Comparison of ENCODE assay signal across 11 cellular contexts in the genomic region with DNA sequence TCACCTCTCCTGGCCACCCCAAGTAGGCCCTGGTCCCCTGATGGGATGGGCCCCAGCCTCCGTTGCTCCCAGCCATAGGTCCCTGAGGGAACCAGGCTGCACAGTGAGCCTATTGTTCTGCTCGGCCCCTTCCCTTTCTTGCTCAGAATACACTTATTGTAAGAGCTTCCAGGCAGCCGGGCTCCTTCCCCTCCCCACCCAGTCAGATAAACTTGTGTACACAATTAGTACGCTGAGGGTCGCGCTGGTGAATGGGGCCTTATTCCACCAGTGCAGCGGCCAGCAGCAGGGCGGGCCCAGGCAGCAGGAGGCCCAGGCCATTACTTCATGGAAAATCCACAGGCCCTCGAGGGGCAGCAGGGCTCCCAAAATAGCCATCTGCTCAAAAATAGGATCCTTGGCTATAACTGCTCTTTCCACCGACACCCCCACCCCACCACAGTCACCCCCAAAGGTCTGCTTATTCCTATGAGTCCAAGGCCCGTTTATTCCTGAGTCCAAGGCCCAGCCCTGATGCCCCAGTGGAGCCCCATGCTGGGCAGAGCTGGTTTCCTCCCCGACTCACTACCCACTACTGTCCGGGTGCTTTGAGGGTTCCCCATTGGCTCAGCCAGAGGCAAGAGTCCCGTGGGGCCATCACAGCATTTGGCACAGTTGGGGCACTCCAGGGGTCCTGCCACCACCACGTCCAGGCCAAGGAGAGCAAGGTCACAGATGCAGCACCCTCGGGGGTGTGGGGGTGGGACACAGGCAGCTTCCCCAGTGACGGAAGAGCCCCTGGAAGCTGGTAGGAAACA. TPM values are rescaled to one million over a fixed set of nuclear protein-coding genes. Genes with fewer than 3 reads are reported as not detected.
A peak's percentile ranks its signal among the peaks of the same experiment; 100 is the strongest.
DNase-seq lines count a peak whose midpoint lies in the region.
"Had no signal": no experiment of that assay in that cellular context is flagged by ENCODE, and none has a peak within 500 bp of the region (broad histone marks: within the 10 kb centered on the region; RNA-seq: fewer than 3 reads in every experiment).

No MANE protein-coding gene starts in this region.

- H2BK15ac ChIP-seq in mesenchymal stem cell (ENCODE audit: low read depth, poor library complexity, severe bottlenecking) = no peak overlapping the region

- intact Hi-C loops in posterior vena cava (cut with DNase I) = no loop called here

- peak overlapping the region; percentile 27 for H4K8ac ChIP-seq in mesenchymal stem cell (ENCODE audit: low read length)

- no peak overlapping the region for H3K14ac ChIP-seq in mesenchymal stem cell (ENCODE audit: low read length in 2 of 2)

- no peak overlapping the region for H3K23ac ChIP-seq in mesenchymal stem cell (ENCODE audit: low read length in 2 of 2)

- H3K4me1 ChIP-seq in esophagus (ENCODE audit: control insufficient read depth in 2 of 2, insufficient read depth in 2 of 2, low read length in 1 of 2) = peaks cover 3 to 21% of the 10 kb centered on the region in 2 donors
- peaks cover 57% of the 10 kb centered on the region for H3K4me1 ChIP-seq in mesenchymal stem cell (ENCODE audit: control insufficient read depth, insufficient read depth, low read depth, low read length)
- peaks cover 42% of the 10 kb centered on the region for H3K4me1 ChIP-seq in stomach smooth muscle (ENCODE audit: control insufficient read depth, insufficient read depth, low read length)

- no peak overlapping the region for H4K91ac ChIP-seq in mesenchymal stem cell (ENCODE audit: low read length)

- H3K9me3 ChIP-seq in esophagus (ENCODE audit: control insufficient read depth in 2 of 2, insufficient read depth in 1 of 2, low read depth in 1 of 2, low read length in 1 of 2) (no peaks in the 10 kb centered on the region), mesenchymal stem cell (ENCODE audit: control insufficient read depth, low read length) (no peaks in the 10 kb centered on the region), stomach smooth muscle (ENCODE audit: control insufficient read depth in 2 of 2, low read length in 2 of 2) (no peaks in the 10 kb centered on the region)

- H2AK5ac ChIP-seq in mesenchymal stem cell (ENCODE audit: low read length, severe bottlenecking) = peak overlapping the region; percentile 74

- H2BK12ac ChIP-seq in mesenchymal stem cell (ENCODE audit: low read length in 2 of 2) = no peak overlapping the region

- H2BK120ac ChIP-seq in mesenchymal stem cell (ENCODE audit: low read depth, low read length) = no peak overlapping the region

- DNase-seq in NCI-H1048 (lab: John Stamatoyannopoulos, UW) (peak; percentile 36), mesenchymal stem cell (no peak), SHP77 treated with DMSO at 0.1 percent for 48 hours (lab: John Stamatoyannopoulos, UW) (no peak), NCI-H345 treated with DMSO at 0.1 percent for 48 hours (lab: John Stamatoyannopoulos, UW; ENCODE audit: unreplicated experiment) (no peak), posterior vena cava (ENCODE audit: low spot score) (no peak)
- no peak for DNase-seq in activated CD4-positive, alpha-beta T cell treated with anti-CD3 and anti-CD28 coated beads for 4 hours
- DNase-seq: CD8-positive, alpha-beta T cell; stimulated activated CD4-positive, alpha-beta T cell treated with anti-CD3 and anti-CD28 coated beads, Interleukin-2, amount 100 ng/mL, for 48 hours had no signal

- no peak overlapping the region for H3K4me2 ChIP-seq in mesenchymal stem cell (ENCODE audit: low read length, poor library complexity, severe bottlenecking)

- H3K79me1 ChIP-seq in mesenchymal stem cell (replicated peaks; ENCODE audit: low read length, poor library complexity, severe bottlenecking) = peaks cover 29% of the 10 kb centered on the region

- no peak overlapping the region for H2BK5ac ChIP-seq in mesenchymal stem cell (ENCODE audit: low read depth, low read length, poor library complexity, severe bottlenecking)

- peaks cover 31 to 94% of the 10 kb centered on the region in 2 donors for H3K36me3 ChIP-seq in esophagus (ENCODE audit: control insufficient read depth in 2 of 2, insufficient read depth in 2 of 2, low read length in 1 of 2)
- H3K36me3 ChIP-seq in mesenchymal stem cell (ENCODE audit: control insufficient read depth in 1 of 2, insufficient read depth in 2 of 2, low read depth in 1 of 2, low read length in 2 of 2) = peaks cover 98 to 99% of the 10 kb centered on the region in 2 experiments
- peaks cover 73 to 81% of the 10 kb centered on the region in 2 donors for H3K36me3 ChIP-seq in stomach smooth muscle (ENCODE audit: control insufficient read depth in 2 of 2, insufficient read depth in 2 of 2, low read length in 2 of 2)

- H3K4me3 ChIP-seq in esophagus (ENCODE audit: low read depth in 1 of 2, low read length in 2 of 2) = no peak overlapping the region
- H3K4me3 ChIP-seq in mesenchymal stem cell (ENCODE audit: insufficient read depth in 1 of 2, low read depth in 1 of 2, low read length in 2 of 2) = no peak overlapping the region
- no peak overlapping the region for H3K4me3 ChIP-seq in stomach smooth muscle (ENCODE audit: low read length in 2 of 2)

- no peak overlapping the region for H2AFZ ChIP-seq in mesenchymal stem cell (ENCODE audit: low read depth, low read length)

- H3K18ac ChIP-seq in mesenchymal stem cell (ENCODE audit: low read depth in 1 of 2, low read length in 2 of 2) = no peak overlapping the region

- peak overlapping the region; percentile 10 to 29 for H3K27ac ChIP-seq in esophagus (ENCODE audit: low read depth in 2 of 2, low read length in 1 of 2)
- H3K27ac ChIP-seq in mesenchymal stem cell (ENCODE audit: low read length, poor library complexity, severe bottlenecking) = peak overlapping the region; percentile 28
- peak overlapping the region; percentile 46 for H3K27ac ChIP-seq in stomach smooth muscle (ENCODE audit: low read length)
- H3K27ac ChIP-seq: epithelial cell of prostate had no signal

- H3K4ac ChIP-seq in mesenchymal stem cell (ENCODE audit: low read depth in 1 of 2, low read length in 2 of 2) = no peak overlapping the region

- 63 to 68% methylated on average over 17 of the region's 17 CpGs for WGBS in esophagus, 2 donors
- 70% methylated on average over 17 of the region's 17 CpGs for WGBS in mesenchymal stem cell

- H3K9ac ChIP-seq in mesenchymal stem cell (ENCODE audit: low read length) (no peak overlapping the region), stomach smooth muscle (ENCODE audit: low read length in 2 of 2) (peak overlapping the region in 1 of 2 donors; percentile 9)

- H3K27me3 ChIP-seq in esophagus (ENCODE audit: control insufficient read depth in 1 of 2, insufficient read depth in 2 of 2, low read length in 2 of 2) = no peaks in the 10 kb centered on the region
- no peaks in the 10 kb centered on the region for H3K27me3 ChIP-seq in mesenchymal stem cell (ENCODE audit: control insufficient read depth in 1 of 2, insufficient read depth in 1 of 2, low read length in 2 of 2)
- no peaks in the 10 kb centered on the region for H3K27me3 ChIP-seq in stomach smooth muscle (ENCODE audit: control insufficient read depth in 1 of 2, insufficient read depth in 2 of 2, low read length in 2 of 2)

RNA-seq across cellular contexts. Expression of a gene that starts 22.1 kb away (rescaled TPM):
- polyA plus RNA-seq in esophagus = 10 to 100 TPM in 1 of 2 donors, 1 to 10 TPM in 1; 4.1 to 12.3 TPM
- polyA plus RNA-seq in mesenchymal stem cell (2013, experiment 1 of 2) = 1.6 TPM
- polyA plus RNA-seq in mesenchymal stem cell (2013, experiment 2 of 2) = 1.5 TPM
- 1 to 10 TPM; 1.9 to 2.9 TPM for total RNA-seq in posterior vena cava

RNA-seq across cellular contexts. Expression of a gene that starts 51.1 kb away (rescaled TPM):
- polyA plus RNA-seq in esophagus = 1,000 to 10,000 TPM in 1 of 2 donors, 100 to 1,000 TPM in 1; 405 to 2,874 TPM
- polyA plus RNA-seq in mesenchymal stem cell (2013, experiment 1 of 2) = not detected
- polyA plus RNA-seq in mesenchymal stem cell (2013, experiment 2 of 2) = not detected
- total RNA-seq in posterior vena cava = not detected
- total RNA-seq: CD8-positive, alpha-beta T cell had no signal
